In genomic region chr1:228810855-228811654, GRCh38 we compare ENCODE assay signal across 12 cellular contexts.
A peak's percentile ranks its signal among the peaks of the same experiment; 100 is the strongest.
DNase-seq lines count a peak whose midpoint lies in the region; ATAC-seq and TF ChIP-seq lines count a peak whose summit lies in the region.
"Had no signal": no experiment of that assay in that cellular context is flagged by ENCODE, and none has a peak within 500 bp of the region (broad histone marks: within the 10 kb centered on the region; RNA-seq: fewer than 3 reads in every experiment).

No MANE protein-coding gene starts in this region.

- no peaks in the 10 kb centered on the region for H3K9me3 Mint-ChIP-seq in stimulated activated naive B cell treated with anti-CD40 and anti-IgM and Interleukin-4, amounts not matched to agents 10 μg/mL and 1 μg/mL and 100 μg/mL, for 72 hours
- H3K9me3 Mint-ChIP-seq in natural killer cell treated with Interleukin-12 subunit alpha and Interleukin-12 subunit beta and Interleukin-15 and Interleukin-18, amount 100 ng/mL, for 72 hours = no peaks in the 10 kb centered on the region

- H3K4me1 Mint-ChIP-seq in stimulated activated naive B cell treated with anti-CD40 and anti-IgM and Interleukin-4, amounts not matched to agents 10 μg/mL and 1 μg/mL and 100 μg/mL, for 72 hours = peaks cover 14 to 22% of the 10 kb centered on the region in 2 donors
- H3K4me1 Mint-ChIP-seq in natural killer cell treated with Interleukin-12 subunit alpha and Interleukin-12 subunit beta and Interleukin-15 and Interleukin-18, amount 100 ng/mL, for 72 hours (ENCODE audit: low read depth in 2 of 2) = peaks cover 3 to 15% of the 10 kb centered on the region in 2 donors

- no peaks in the 10 kb centered on the region for H3K36me3 Mint-ChIP-seq in stimulated activated naive B cell treated with anti-CD40 and anti-IgM and Interleukin-4, amounts not matched to agents 10 μg/mL and 1 μg/mL and 100 μg/mL, for 72 hours
- no peaks in the 10 kb centered on the region for H3K36me3 Mint-ChIP-seq in natural killer cell treated with Interleukin-12 subunit alpha and Interleukin-12 subunit beta and Interleukin-15 and Interleukin-18, amount 100 ng/mL, for 72 hours

- no peaks in the 10 kb centered on the region for H3K27me3 ChIP-seq in dorsolateral prefrontal cortex

- H3K4me3 ChIP-seq in dorsolateral prefrontal cortex = peak overlapping the region in 7 of 59 donors; percentile 5 to 38 (median 12)
- H3K4me3 ChIP-seq: lung had no signal

- peak overlapping the region; percentile 11 to 89 (median 74) for H3K27ac ChIP-seq in dorsolateral prefrontal cortex
- H3K27ac ChIP-seq: epithelial cell of prostate had no signal

- ATAC-seq in GM19452 (IDR thresholded peaks at IDR 0.05; ENCODE audit: unreplicated experiment) = peak; percentile 71
- ATAC-seq in HG03175 (IDR thresholded peaks at IDR 0.05; ENCODE audit: unreplicated experiment) = peak; percentile 79
- ATAC-seq in stimulated activated naive B cell treated with anti-CD40 and anti-IgM and Interleukin-4, amounts not matched to agents 10 μg/mL and 1 μg/mL and 100 μg/mL, for 72 hours (replicated peaks) = peak; percentile 29 to 34
- no peak for ATAC-seq in natural killer cell treated with Interleukin-12 subunit alpha and Interleukin-12 subunit beta and Interleukin-15 and Interleukin-18, amount 100 ng/mL, for 72 hours

- H3K27ac Mint-ChIP-seq in stimulated activated naive B cell treated with anti-CD40 and anti-IgM and Interleukin-4, amounts not matched to agents 10 μg/mL and 1 μg/mL and 100 μg/mL, for 72 hours = peak overlapping the region; percentile 52
- no peak overlapping the region for H3K27ac Mint-ChIP-seq in natural killer cell treated with Interleukin-12 subunit alpha and Interleukin-12 subunit beta and Interleukin-15 and Interleukin-18, amount 100 ng/mL, for 72 hours

- H3K27me3 Mint-ChIP-seq in stimulated activated naive B cell treated with anti-CD40 and anti-IgM and Interleukin-4, amounts not matched to agents 10 μg/mL and 1 μg/mL and 100 μg/mL, for 72 hours = no peaks in the 10 kb centered on the region
- peaks cover 0 to 2% of the 10 kb centered on the region in 2 donors for H3K27me3 Mint-ChIP-seq in natural killer cell treated with Interleukin-12 subunit alpha and Interleukin-12 subunit beta and Interleukin-15 and Interleukin-18, amount 100 ng/mL, for 72 hours

- DNase-seq in dorsolateral prefrontal cortex (no peak), NCI-H187 treated with DMSO at 0.1 percent for 48 hours (lab: John Stamatoyannopoulos, UW) (no peak)
- DNase-seq in stimulated activated naive B cell treated with anti-CD40 and anti-IgM and Interleukin-4, amounts not matched to agents 10 μg/mL and 1 μg/mL and 100 μg/mL, for 72 hours = no peak
- no peak for DNase-seq in natural killer cell treated with Interleukin-12 subunit alpha and Interleukin-12 subunit beta and Interleukin-15 and Interleukin-18, amount 100 ng/mL, for 72 hours (ENCODE audit: low spot score)
- DNase-seq in activated CD8-positive, alpha-beta memory T cell treated with anti-CD3 and anti-CD28 coated beads, Interleukin-2, amount 50 U/mL, for 4 hours = no peak
- DNase-seq: activated effector memory CD4-positive, alpha-beta T cell treated with Interleukin-2 at 50 U/mL for 16 hours; NCI-H1417 treated with DMSO at 0.1 percent for 48 hours; stimulated activated CD4-positive, alpha-beta T cell treated with anti-CD3 and anti-CD28 coated beads, Interleukin-2, amount 100 ng/mL, for 48 hours had no signal

- intact Hi-C loops in dorsolateral prefrontal cortex (cut with DNase I) = no loop called here

- no peak for TF ChIP-seq CTCF in dorsolateral prefrontal cortex (IDR thresholded peaks at IDR 0.05 in 54 of 56, conservative IDR thresholded peaks at IDR 0.05 in 2 of 56; ENCODE audit: low read depth in 1 of 56, partially characterized antibody in 56 of 56)

- no peak overlapping the region for H3K4me3 Mint-ChIP-seq in stimulated activated naive B cell treated with anti-CD40 and anti-IgM and Interleukin-4, amounts not matched to agents 10 μg/mL and 1 μg/mL and 100 μg/mL, for 72 hours
- H3K4me3 Mint-ChIP-seq in natural killer cell treated with Interleukin-12 subunit alpha and Interleukin-12 subunit beta and Interleukin-15 and Interleukin-18, amount 100 ng/mL, for 72 hours = no peak overlapping the region

Comparison
In these comparisons a context has a peak if more than half of its experiments do, and no peak if none do; other contexts are left out.
1. ATAC-seq: peak in GM19452 (single experiment), HG03175 (single experiment) and stimulated activated naive B cell treated with anti-CD40 and anti-IgM and Interleukin-4, amounts not matched to agents 10 μg/mL and 1 μg/mL and 100 μg/mL, for 72 hours (2 of 2); none in natural killer cell treated with Interleukin-12 subunit alpha and Interleukin-12 subunit beta and Interleukin-15 and Interleukin-18, amount 100 ng/mL, for 72 hours (0 of 2).